In genomic region chr10:51886438-51887068, GRCh38 we compare ENCODE assay signal across 23 cellular contexts.
DNase-seq lines count a peak whose midpoint lies in the region; ATAC-seq and TF ChIP-seq lines count a peak whose summit lies in the region.
"Had no signal": no experiment of that assay in that cellular context is flagged by ENCODE, and none has a peak within 500 bp of the region (broad histone marks: within the 10 kb centered on the region; RNA-seq: fewer than 3 reads in every experiment).

No MANE protein-coding gene starts in this region.

- no peaks in the 10 kb centered on the region for H3K4me1 ChIP-seq in foreskin keratinocyte
- H3K4me1 ChIP-seq in uterus, result no peaks in the 10 kb centered on the region
- H3K4me1 ChIP-seq: esophagus squamous epithelium, SJSA1 had no signal

- no peaks in the 10 kb centered on the region for H3K36me3 Mint-ChIP-seq in HFFc6 (ENCODE audit: low read depth)
- H3K36me3 Mint-ChIP-seq: activated naive CD8-positive, alpha-beta T cell; CD4-positive, CD25-positive, alpha-beta regulatory T cell had no signal

- POLR2A ChIA-PET in AG04450 (lab: Yijun Ruan, JAX), result interaction anchor here (1.0 kb wide), 1 partner anchor 18 kb away, joined by 3 read pairs; no protein-coding TSS in a partner anchor

- no peak for TF ChIP-seq POLR2A in uterus (IDR thresholded peaks at IDR 0.05)

- no peak for TF ChIP-seq CTCF in AG04450 (IDR thresholded peaks at IDR 0.05; ENCODE audit: low read depth, low read length)
- no peak for TF ChIP-seq CTCF in HFFc6 (IDR thresholded peaks at IDR 0.05)
- no peak for TF ChIP-seq CTCF in foreskin keratinocyte (conservative IDR thresholded peaks at IDR 0.05)
- no peak for TF ChIP-seq CTCF in uterus (IDR thresholded peaks at IDR 0.05)

- H3K27ac Mint-ChIP-seq in HFFc6, result no peak overlapping the region
- H3K27ac Mint-ChIP-seq: activated naive CD8-positive, alpha-beta T cell; activated T-cell treated with anti-CD3 and anti-CD28 coated beads, Interleukin-2, amount 50 U/mL, for 72 hours; CD4-positive, CD25-positive, alpha-beta regulatory T cell; nephron had no signal

- H3K4me1 Mint-ChIP-seq in HFFc6 (ENCODE audit: low read depth), result peaks cover 8% of the 10 kb centered on the region
- H3K4me1 Mint-ChIP-seq: CD4-positive, CD25-positive, alpha-beta regulatory T cell; nephron had no signal

- H3K27ac ChIP-seq in AG04450 (ENCODE audit: low read depth, low read length) (no peak overlapping the region), foreskin keratinocyte (no peak overlapping the region), uterus (no peak overlapping the region)
- H3K27ac ChIP-seq: esophagus squamous epithelium, SJSA1 had no signal

- no peaks in the 10 kb centered on the region for H3K36me3 ChIP-seq in uterus
- H3K36me3 ChIP-seq: esophagus squamous epithelium, SJSA1 had no signal

- no peaks in the 10 kb centered on the region for H3K27me3 Mint-ChIP-seq in HFFc6 (ENCODE audit: insufficient read depth)
- H3K27me3 Mint-ChIP-seq: CD4-positive, CD25-positive, alpha-beta regulatory T cell had no signal

- intact Hi-C loops in uterus (cut with DNase I; ENCODE audit: low total_unique reads), result no loop called here

- no peaks in the 10 kb centered on the region for H3K27me3 ChIP-seq in AG04450 (ENCODE audit: control insufficient read depth, insufficient read depth, low read length)
- H3K27me3 ChIP-seq in foreskin keratinocyte, result no peaks in the 10 kb centered on the region
- no peaks in the 10 kb centered on the region for H3K27me3 ChIP-seq in uterus
- H3K27me3 ChIP-seq: esophagus squamous epithelium, SJSA1 had no signal

- H3K4me3 Mint-ChIP-seq in HFFc6, result no peak overlapping the region
- H3K4me3 Mint-ChIP-seq: activated naive CD8-positive, alpha-beta T cell; activated T-cell treated with anti-CD3 and anti-CD28 coated beads, Interleukin-2, amount 50 U/mL, for 72 hours; CD4-positive, CD25-positive, alpha-beta regulatory T cell; nephron had no signal

- in situ Hi-C loops in KBM-7 (cut with MboI; ENCODE audit: low pct_unique_long_range_greater_than_20kb, low sequenced_read_pairs), result no loop called here

- no peak overlapping the region for H3K4me3 ChIP-seq in AG04450 (ENCODE audit: low read depth, low read length)
- no peak overlapping the region for H3K4me3 ChIP-seq in uterus
- H3K4me3 ChIP-seq: esophagus squamous epithelium, SJSA1 had no signal

- no peaks in the 10 kb centered on the region for H3K9me3 Mint-ChIP-seq in HFFc6
- H3K9me3 Mint-ChIP-seq: activated T-cell treated with anti-CD3 and anti-CD28 coated beads, Interleukin-2, amount 50 U/mL, for 72 hours had no signal

- H3K9me3 ChIP-seq in AG04450 (ENCODE audit: control insufficient read depth, insufficient read depth, low read length) (no peaks in the 10 kb centered on the region), uterus (no peaks in the 10 kb centered on the region)
- H3K9me3 ChIP-seq: esophagus squamous epithelium, SJSA1 had no signal

- peak; percentile 76 for ATAC-seq in foreskin keratinocyte
- ATAC-seq in GM18861 (IDR thresholded peaks at IDR 0.05; ENCODE audit: unreplicated experiment), result no peak
- ATAC-seq: activated CD4-positive, CD25-positive, alpha-beta regulatory T cell treated with anti-CD3 and anti-CD28 coated beads, Interleukin-2, amount 50 U/mL, for 24 hours; activated T-cell treated with anti-CD3 and anti-CD28 coated beads, Interleukin-2, amount 50 U/mL, for 72 hours had no signal

- DNase-seq in AG04450 (ENCODE audit: low read depth, low spot score) (peak; percentile 33), HFFc6 (peak; percentile 49), brain pericyte (ENCODE audit: low read depth, low spot score) (peak; percentile 29), foreskin keratinocyte (peak in 1 of 2 donors; percentile 39), globus pallidus (ENCODE audit: low spot score) (no peak), KBM-7 (no peak), uterus (no peak)
- DNase-seq: 8988T; activated CD8-positive, alpha-beta memory T cell treated with anti-CD3 and anti-CD28 coated beads for 24 hours; activated T-cell treated with anti-CD3 and anti-CD28 coated beads, Interleukin-2, amount 50 U/mL, for 72 hours; CD4-positive, CD25-positive, alpha-beta regulatory T cell; effector CD4-positive, alpha-beta T cell; esophagus squamous epithelium; left cardiac atrium; NCI-H1417 treated with DMSO at 0.1 percent for 48 hours; NCI-H748 treated with DMSO at 0.1 percent for 48 hours; stimulated activated CD4-positive, alpha-beta T cell treated with anti-CD3 and anti-CD28 coated beads, Interleukin-12 subunit alpha, Interleukin-12 subunit beta, amount 100 ng/mL, for 4 hours; T-helper 9 cell had no signal

- CTCF ChIA-PET in AG04450 (lab: Charles Lee), result interaction anchor here (1.1 to 1.2 kb wide), 3 partner anchors 15 to 330 kb away, joined by 3 to 4 read pairs (median 3); no protein-coding TSS in a partner anchor

Comparison
In these comparisons a context has a peak if more than half of its experiments do, and no peak if none do; other contexts are left out.
1. DNase-seq: peak in AG04450 (single experiment), HFFc6 (single experiment) and brain pericyte (single experiment); none in globus pallidus (single experiment), KBM-7 (single experiment) and uterus (0 of 2).